Comparison of ENCODE assay signal across 18 cellular contexts in the genomic region with DNA sequence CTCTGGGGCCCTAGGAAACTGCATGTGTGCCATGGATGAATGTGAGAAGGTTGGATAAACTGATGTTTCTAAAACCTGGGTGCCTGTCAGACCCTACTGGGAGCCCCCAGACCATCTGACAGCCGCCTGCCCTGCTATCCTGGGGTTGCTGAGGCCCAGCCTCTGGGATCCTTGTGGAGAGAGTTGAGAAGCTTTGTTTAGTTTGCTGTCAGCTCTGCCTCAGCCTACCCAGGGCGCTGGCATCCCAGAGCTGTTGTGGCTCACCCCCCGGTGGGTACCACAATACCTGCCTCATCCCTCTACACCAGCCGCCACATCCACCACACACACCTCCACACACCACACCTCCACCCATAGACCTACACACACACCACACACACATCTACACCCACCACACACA. TPM values are rescaled to one million over a fixed set of nuclear protein-coding genes. Genes with fewer than 3 reads are reported as not detected.
"Had no signal": no experiment of that assay in that cellular context is flagged by ENCODE, and none has a peak within 500 bp of the region (broad histone marks: within the 10 kb centered on the region; RNA-seq: fewer than 3 reads in every experiment).

No MANE protein-coding gene starts in this region.

- H3K4me3 Mint-ChIP-seq: activated CD8-positive, alpha-beta T cell treated with anti-CD3 and anti-CD28 coated beads for 36 hours; activated naive CD8-positive, alpha-beta T cell; mesothelial cell of epicardium; WTC11 had no signal

- H3K27me3 ChIP-seq: body of pancreas, thyroid gland had no signal

- H3K9me3 Mint-ChIP-seq: activated CD8-positive, alpha-beta T cell treated with anti-CD3 and anti-CD28 coated beads for 36 hours; mesothelial cell of epicardium; WTC11 had no signal

- DNase-seq: activated CD4-positive, alpha-beta T cell treated with anti-CD3 and anti-CD28 coated beads for 4 hours; activated CD8-positive, alpha-beta T cell treated with anti-CD3 and anti-CD28 coated beads for 36 hours; activated gamma-delta T cell; activated T-cell treated with anti-CD3 and anti-CD28 coated beads, Interleukin-2, amount 50 U/mL, for 1 hour; body of pancreas; foreskin melanocyte; hypothalamus; islet precursor cell; lower lobe of right lung; stimulated activated CD4-positive, alpha-beta T cell treated with anti-CD3 and anti-CD28 coated beads, Interleukin-2, amount 100 ng/mL, for 24 hours; stimulated activated naive CD4-positive, alpha-beta T cell treated with Interleukin-2 at 50 U/mL for 16 hours; thyroid gland had no signal

- H3K4me1 Mint-ChIP-seq: mesothelial cell of epicardium, WTC11 had no signal

- H3K27me3 Mint-ChIP-seq: activated CD8-positive, alpha-beta T cell treated with anti-CD3 and anti-CD28 coated beads for 36 hours; activated naive CD8-positive, alpha-beta T cell had no signal

- H3K27ac Mint-ChIP-seq: activated CD8-positive, alpha-beta T cell treated with anti-CD3 and anti-CD28 coated beads for 36 hours; activated naive CD8-positive, alpha-beta T cell; mesothelial cell of epicardium; WTC11 had no signal

- H3K27ac ChIP-seq: body of pancreas, lower lobe of right lung, prostate gland, thyroid gland had no signal

- H3K4me1 ChIP-seq: lower lobe of right lung, prostate gland, thyroid gland had no signal

- ATAC-seq: activated CD8-positive, alpha-beta T cell treated with anti-CD3 and anti-CD28 coated beads for 36 hours; body of pancreas; lower lobe of right lung; right cardiac atrium; WTC11 had no signal

- H3K9me3 ChIP-seq: body of pancreas, lower lobe of right lung, prostate gland, thyroid gland had no signal

RNA-seq across cellular contexts. Expression of a gene that starts 38.5 kb away (rescaled TPM):
- polyA plus RNA-seq: neural cell had no signal
